1 cellular context compared by ENCODE assay signal in genomic region chr2:190551928-190552327, GRCh38.
TF ChIP-seq lines count a peak whose summit lies in the region.

No MANE protein-coding gene starts in this region.

TF ChIP-seq in K562, 482 proteins besides CTCF, POLR2A, EP300 and RAD21 (continued from another document):
- TF ChIP-seq ZNF318 (IDR thresholded peaks at IDR 0.05; ENCODE audit: borderline replicate concordance in 1 of 2, low read depth in 1 of 2) (no peak), ZNF668 (CRISPR knock-in tag; IDR thresholded peaks at IDR 0.05) (no peak), ZNF12 (CRISPR knock-in tag; IDR thresholded peaks at IDR 0.05) (no peak), ASH1L (IDR thresholded peaks at IDR 0.05; ENCODE audit: borderline replicate concordance, low read depth, partially characterized antibody) (no peak), PTBP1 (IDR thresholded peaks at IDR 0.05; ENCODE audit: low read depth, low read length) (no peak), VEZF1 (CRISPR knock-in tag; IDR thresholded peaks at IDR 0.05) (no peak), ZNF551 (CRISPR knock-in tag; IDR thresholded peaks at IDR 0.05) (no peak), TBL1XR1 (IDR thresholded peaks at IDR 0.05; ENCODE audit: low read length in 2 of 2) (no peak)
